Comparison of ENCODE assay signal across 8 cellular contexts in genomic region chr19:13104848-13105646, GRCh38. TPM values are rescaled to one million over a fixed set of nuclear protein-coding genes. Genes with fewer than 3 reads are reported as not detected.
DNase-seq lines count a peak whose midpoint lies in the region; ATAC-seq, FAIRE-seq and TF ChIP-seq lines count a peak whose summit lies in the region.

No MANE protein-coding gene starts in this region.

- DNase-seq in activated naive CD4-positive, alpha-beta T cell treated with Interleukin-2 at 50 U/mL for 16 hours = peak; percentile 19
- DNase-seq in activated naive CD4-positive, alpha-beta T cell treated with anti-CD3 and anti-CD28 coated beads, Interleukin-2, amount 50 U/mL, for 16 hours = no peak
- DNase-seq in T-helper 17 cell (no peak), esophagus squamous epithelium (lab: John Stamatoyannopoulos, UW) (no peak), HTR-8/SVneo (ENCODE audit: insufficient read length, low spot score) (no peak), NCI-H345 treated with DMSO at 0.1 percent for 48 hours (lab: John Stamatoyannopoulos, UW; ENCODE audit: unreplicated experiment) (no peak), NCI-H1436 (lab: John Stamatoyannopoulos, UW) (no peak)

- H3K4me1 Mint-ChIP-seq in T-helper 17 cell = peaks cover 19% of the 10 kb centered on the region

- H3K27me3 Mint-ChIP-seq in T-helper 17 cell = no peaks in the 10 kb centered on the region

- H3K36me3 ChIP-seq in esophagus squamous epithelium (peaks cover 0 to 45% (median 6%) of the 10 kb centered on the region in 3 donors), thymus (ENCODE audit: control insufficient read depth, insufficient read depth) (peaks cover 13% of the 10 kb centered on the region)

- no peaks in the 10 kb centered on the region for H3K36me3 Mint-ChIP-seq in T-helper 17 cell (ENCODE audit: low read depth)

- no peak for TF ChIP-seq POLR2A in esophagus squamous epithelium (IDR thresholded peaks at IDR 0.05)

- FAIRE-seq in HTR-8/SVneo (lab: Jason Lieb, UNC) = no peak

- TF ChIP-seq CTCF in esophagus squamous epithelium (IDR thresholded peaks at IDR 0.05) = no peak

- H3K27me3 ChIP-seq in esophagus squamous epithelium = no peaks in the 10 kb centered on the region
- H3K27me3 ChIP-seq in thymus (ENCODE audit: control insufficient read depth, insufficient read depth) = no peaks in the 10 kb centered on the region

- intact Hi-C loops in esophagus squamous epithelium (cut with DNase I) = no loop called here

- no peaks in the 10 kb centered on the region for H3K9me3 ChIP-seq in T-helper 17 cell (ENCODE audit: control insufficient read depth, low read length, poor library complexity, severe bottlenecking)
- H3K9me3 ChIP-seq in esophagus squamous epithelium = no peaks in the 10 kb centered on the region
- H3K9me3 ChIP-seq in thymus (ENCODE audit: control insufficient read depth) = no peaks in the 10 kb centered on the region

- H3K27ac ChIP-seq in esophagus squamous epithelium (peak overlapping the region; percentile 39 to 94 (median 75)), thymus (ENCODE audit: low read depth) (peak overlapping the region; percentile 59)

- ATAC-seq in T-helper 17 cell = peak; percentile 49

- H3K4me3 ChIP-seq in esophagus squamous epithelium (peak overlapping the region; percentile 2 to 55 (median 33)), thymus (ENCODE audit: low read length) (peak overlapping the region; percentile 53)

- 60 to 72% methylated on average over 10 to 18 of the region's 26 CpGs for WGBS in esophagus squamous epithelium, 2 donors
- 40% methylated on average over 26 of the region's 26 CpGs for WGBS in thymus

- H3K4me1 ChIP-seq in esophagus squamous epithelium (peaks cover 11 to 50% (median 26%) of the 10 kb centered on the region in 3 donors), thymus (ENCODE audit: control insufficient read depth, insufficient read depth, low read length) (peaks cover 21% of the 10 kb centered on the region)

- peak overlapping the region; percentile 60 for H3K27ac Mint-ChIP-seq in T-helper 17 cell

- peak overlapping the region; percentile 92 for H3K4me3 Mint-ChIP-seq in T-helper 17 cell

RNA-seq across cellular contexts. Expression of gene LYL1, which starts 2.4 kb away (rescaled TPM):
- total RNA-seq in T-helper 17 cell = 10 to 100 TPM in 1 of 2 donors, 1 to 10 TPM in 1; 6.9 to 17.9 TPM
- total RNA-seq in esophagus squamous epithelium = 10 to 100 TPM in 1 of 4 donors, 1 to 10 TPM in 3; 2.1 to 13.0 (median 3.9) TPM
- polyA plus RNA-seq in thymus = 14.0 TPM

RNA-seq across cellular contexts. Expression of gene TRMT1, which starts 11.5 kb away (rescaled TPM):
- total RNA-seq in T-helper 17 cell (10 to 100 TPM; 60.3 to 72.3 TPM), esophagus squamous epithelium (10 to 100 TPM; 19.4 to 42.5 (median 29.0) TPM)
- 69.9 TPM for polyA plus RNA-seq in thymus

RNA-seq across cellular contexts. Expression of gene NACC1, which starts 13.0 kb away (rescaled TPM):
- total RNA-seq in T-helper 17 cell = 10 to 100 TPM; 23.1 to 26.4 TPM
- total RNA-seq in esophagus squamous epithelium = 10 to 100 TPM; 26.7 to 45.5 (median 37.1) TPM
- polyA plus RNA-seq in thymus = 17.5 TPM

RNA-seq across cellular contexts. Expression of gene STX10, which starts 45.1 kb away (rescaled TPM):
- 10 to 100 TPM; 33.5 TPM for total RNA-seq in T-helper 17 cell
- 10 to 100 TPM; 50.3 to 80.4 (median 69.3) TPM for total RNA-seq in esophagus squamous epithelium
- 101 TPM for polyA plus RNA-seq in thymus

RNA-seq across cellular contexts. Expression of gene IER2, which starts 45.2 kb away (rescaled TPM):
- total RNA-seq in T-helper 17 cell (100 to 1,000 TPM; 376 to 523 TPM), esophagus squamous epithelium (100 to 1,000 TPM in 1 of 4 donors, 10 to 100 TPM in 3; 46.5 to 118 (median 76.9) TPM)
- 92.7 TPM for polyA plus RNA-seq in thymus
